In genomic region chr9:121286688-121286972, GRCh38 we compare ENCODE assay signal across 9 cellular contexts. TPM values are rescaled to one million over a fixed set of nuclear protein-coding genes. Genes with fewer than 3 reads are reported as not detected.
DNase-seq lines count a peak whose midpoint lies in the region; TF ChIP-seq lines count a peak whose summit lies in the region.
"Had no signal": no experiment of that assay in that cellular context is flagged by ENCODE, and none has a peak within 500 bp of the region (broad histone marks: within the 10 kb centered on the region; RNA-seq: fewer than 3 reads in every experiment).

No MANE protein-coding gene starts in this region.

- H2AFZ ChIP-seq in mammary epithelial cell (ENCODE audit: low read depth, low read length) (peak overlapping the region; percentile 82), mesenchymal stem cell (ENCODE audit: low read depth, low read length) (no peak overlapping the region)

- H3K27me3 ChIP-seq in NT2/D1 (ENCODE audit: insufficient read depth, insufficient read length) (peaks cover 17% of the 10 kb centered on the region), mammary epithelial cell (ENCODE audit: insufficient read depth, low read length) (no peaks in the 10 kb centered on the region), mesenchymal stem cell (ENCODE audit: control insufficient read depth in 1 of 2, insufficient read depth in 1 of 2, low read length in 2 of 2) (no peaks in the 10 kb centered on the region), subcutaneous abdominal adipose tissue (ENCODE audit: control insufficient read depth in 5 of 5, insufficient read depth in 4 of 5, low read length in 5 of 5) (no peaks in the 10 kb centered on the region)

- H3K9me3 ChIP-seq in NT2/D1 (ENCODE audit: insufficient read depth, low read length) (no peaks in the 10 kb centered on the region), mammary epithelial cell (replicated peaks; ENCODE audit: insufficient read depth, low read length) (no peaks in the 10 kb centered on the region), mesenchymal stem cell (ENCODE audit: control insufficient read depth, low read length) (no peaks in the 10 kb centered on the region), subcutaneous abdominal adipose tissue (ENCODE audit: control insufficient read depth in 5 of 5, low read length in 5 of 5) (no peaks in the 10 kb centered on the region)

- CTCF ChIA-PET in mammary epithelial cell (lab: Charles Lee; ENCODE audit: low non-redundant PET) = interaction anchor here (1.3 kb wide), 1 partner anchor 9 kb away, joined by 19 read pairs; no protein-coding TSS in a partner anchor

- H4K91ac ChIP-seq in mesenchymal stem cell (ENCODE audit: low read length) = peak overlapping the region; percentile 93

- DNase-seq in NT2/D1 (ENCODE audit: low read depth, low spot score) (no peak), mammary epithelial cell (no peak), mesenchymal stem cell (no peak), NCI-H446 treated with DMSO at 0.1 percent for 48 hours (lab: John Stamatoyannopoulos, UW) (no peak), superior temporal gyrus (ENCODE audit: extremely low spot score) (no peak), SHP77 treated with DMSO at 0.1 percent for 48 hours (lab: John Stamatoyannopoulos, UW) (no peak)
- DNase-seq in activated naive CD4-positive, alpha-beta T cell treated with Interleukin-2 at 50 U/mL for 16 hours = no peak
- DNase-seq: NCI-H1436 treated with DMSO at 0.1 percent for 48 hours had no signal

- peaks cover 25% of the 10 kb centered on the region for H3K79me2 ChIP-seq in mammary epithelial cell (ENCODE audit: insufficient read depth, low read length)

- TF ChIP-seq CTCF in mammary epithelial cell (conservative IDR thresholded peaks at IDR 0.05 in 1 of 2, IDR thresholded peaks at IDR 0.05 in 1 of 2; ENCODE audit: extremely low read depth in 1 of 2, insufficient read depth in 1 of 2, low read depth in 1 of 2, low read length in 2 of 2) = no peak

- H3K4me3 ChIP-seq in NT2/D1 (ENCODE audit: insufficient read length, low read depth) = peak overlapping the region; percentile 8
- no peak overlapping the region for H3K4me3 ChIP-seq in mammary epithelial cell (replicated peaks in 1 of 3; ENCODE audit: insufficient read depth in 1 of 3, low read depth in 2 of 3, low read length in 3 of 3)
- peak overlapping the region in 1 of 2 experiments; percentile 62 for H3K4me3 ChIP-seq in mesenchymal stem cell (ENCODE audit: insufficient read depth in 1 of 2, low read depth in 1 of 2, low read length in 2 of 2)
- H3K4me3 ChIP-seq in subcutaneous abdominal adipose tissue (ENCODE audit: low read depth in 1 of 5, low read length in 5 of 5) = peak overlapping the region in 4 of 5 donors; percentile 1 to 20 (median 4)

- H3K9ac ChIP-seq in NT2/D1 (ENCODE audit: insufficient read length, low read depth) (peak overlapping the region; percentile 51), mammary epithelial cell (ENCODE audit: insufficient read depth, low read length) (peak overlapping the region; percentile 92), mesenchymal stem cell (ENCODE audit: low read length) (peak overlapping the region; percentile 93), subcutaneous abdominal adipose tissue (ENCODE audit: low read length in 5 of 5) (peak overlapping the region; percentile 4 to 60 (median 51))

- H4K20me1 ChIP-seq in mammary epithelial cell (ENCODE audit: insufficient read depth, low read length) = no peaks in the 10 kb centered on the region

- H3K4me2 ChIP-seq in mammary epithelial cell (ENCODE audit: insufficient read depth, low read depth, low read length) = peak overlapping the region; percentile 61
- peak overlapping the region; percentile 11 for H3K4me2 ChIP-seq in mesenchymal stem cell (ENCODE audit: low read length, poor library complexity, severe bottlenecking)

- 0% methylated on average over 2 of the region's 2 CpGs for WGBS in mammary epithelial cell (ENCODE audit: low coverage, missing lambda C conversion rate)
- 18% methylated on average over 2 of the region's 2 CpGs for WGBS in mesenchymal stem cell

- dilution Hi-C loops in mammary epithelial cell (cut with HindIII; ENCODE audit: low sequenced_read_pairs) = loop anchor here (5.0 kb wide), 1 partner anchor 94 kb away; no protein-coding TSS in a partner anchor

- in situ Hi-C loops in mammary epithelial cell (cut with MboI; ENCODE audit: low sequenced_read_pairs in 2 of 2) = loop anchor here in 1 of 2 donors (10.0 kb wide), 1 partner anchor 72 kb away; no protein-coding TSS in a partner anchor

- intact Hi-C loops in mammary epithelial cell (cut with micrococcal nuclease) = loop anchor here (2.0 to 10.0 kb wide), 3 partner anchors 34 to 212 kb away; partner anchors contain the start of gene CNTRL

- no peak overlapping the region for H2BK15ac ChIP-seq in mesenchymal stem cell (ENCODE audit: low read depth, poor library complexity, severe bottlenecking)

- peak overlapping the region; percentile 83 for H2BK120ac ChIP-seq in mesenchymal stem cell (ENCODE audit: low read depth, low read length)

- BruUV-seq in mammary epithelial cell (replicated peaks; lab: Mats Ljungman, UMichigan) = no TSS peak

- peak overlapping the region; percentile 81 for H2AK5ac ChIP-seq in mesenchymal stem cell (ENCODE audit: low read length, severe bottlenecking)

- H2BK5ac ChIP-seq in mesenchymal stem cell (ENCODE audit: low read depth, low read length, poor library complexity, severe bottlenecking) = peak overlapping the region; percentile 39

- peak overlapping the region; percentile 85 for H4K8ac ChIP-seq in mesenchymal stem cell (ENCODE audit: low read length)

- H3K27ac ChIP-seq in mammary epithelial cell (ENCODE audit: insufficient read depth, low read depth, low read length) = peak overlapping the region; percentile 100
- H3K27ac ChIP-seq in mesenchymal stem cell (ENCODE audit: low read length, poor library complexity, severe bottlenecking) = peak overlapping the region; percentile 100
- peak overlapping the region; percentile 88 for H3K27ac ChIP-seq in subcutaneous abdominal adipose tissue (ENCODE audit: low read depth, low read length)

- H3K36me3 ChIP-seq in NT2/D1 (ENCODE audit: insufficient read depth, insufficient read length, low read length) (peaks cover 17% of the 10 kb centered on the region), mammary epithelial cell (ENCODE audit: insufficient read depth, low read length) (no peaks in the 10 kb centered on the region), mesenchymal stem cell (ENCODE audit: control insufficient read depth in 1 of 2, insufficient read depth in 2 of 2, low read depth in 1 of 2, low read length in 2 of 2) (peaks cover 33 to 43% of the 10 kb centered on the region in 2 experiments), subcutaneous abdominal adipose tissue (ENCODE audit: control insufficient read depth in 5 of 5, insufficient read depth in 5 of 5, low read length in 5 of 5) (peaks cover 0 to 2% (median 0%) of the 10 kb centered on the region in 5 donors)

- H3K4ac ChIP-seq in mesenchymal stem cell (ENCODE audit: low read depth in 1 of 2, low read length in 2 of 2) = peak overlapping the region; percentile 57 to 94

- H3K4me1 ChIP-seq in NT2/D1 (ENCODE audit: insufficient read depth, insufficient read length) (peaks cover 50% of the 10 kb centered on the region), mammary epithelial cell (ENCODE audit: insufficient read depth, low read length) (peaks cover 67% of the 10 kb centered on the region), mesenchymal stem cell (ENCODE audit: control insufficient read depth, insufficient read depth, low read depth, low read length) (peaks cover 44% of the 10 kb centered on the region), subcutaneous abdominal adipose tissue (ENCODE audit: control insufficient read depth in 5 of 5, insufficient read depth in 5 of 5, low read length in 5 of 5) (peaks cover 45 to 86% (median 83%) of the 10 kb centered on the region in 5 donors)

- peak overlapping the region in 1 of 2 experiments; percentile 57 for H3K23ac ChIP-seq in mesenchymal stem cell (ENCODE audit: low read length in 2 of 2)

- no peak overlapping the region for H3K14ac ChIP-seq in mesenchymal stem cell (ENCODE audit: low read length in 2 of 2)

- peaks cover 20% of the 10 kb centered on the region for H3K79me1 ChIP-seq in mesenchymal stem cell (replicated peaks; ENCODE audit: low read length, poor library complexity, severe bottlenecking)

- H2BK12ac ChIP-seq in mesenchymal stem cell (ENCODE audit: low read length in 2 of 2) = peak overlapping the region; percentile 87 to 100

- H3K18ac ChIP-seq in mesenchymal stem cell (ENCODE audit: low read depth in 1 of 2, low read length in 2 of 2) = peak overlapping the region; percentile 67 to 99

RNA-seq across cellular contexts. Expression of gene GSN, which starts 18.7 kb away (rescaled TPM):
- 100 to 1,000 TPM; 196 to 723 TPM for total RNA-seq in mammary epithelial cell
- 462 TPM for polyA plus RNA-seq in mammary epithelial cell
- 325 TPM for polyA minus RNA-seq in mammary epithelial cell
- polyA plus RNA-seq in mesenchymal stem cell (2013, experiment 1 of 2) = 196 TPM
- 192 TPM for polyA plus RNA-seq in mesenchymal stem cell (2013, experiment 2 of 2)

Comparison
In these comparisons a context has a peak if more than half of its experiments do, and no peak if none do; other contexts are left out.
1. H3K4me3 ChIP-seq: peak in NT2/D1 (single experiment) and subcutaneous abdominal adipose tissue (4 of 5); none in mammary epithelial cell (0 of 3).
2. Peak in every context shown above with its lines, with median percentiles within 50 percentile points of each other: H3K9ac ChIP-seq and H3K27ac ChIP-seq.